Comparison of ENCODE assay signal across 8 cellular contexts in genomic region chr12:112121780-112122565, GRCh38. TPM values are rescaled to one million over a fixed set of nuclear protein-coding genes. Genes with fewer than 3 reads are reported as not detected.
DNase-seq lines count a peak whose midpoint lies in the region; ATAC-seq and TF ChIP-seq lines count a peak whose summit lies in the region.

No MANE protein-coding gene starts in this region.

- no peaks in the 10 kb centered on the region for H3K9me3 ChIP-seq in MM.1S (replicated peaks; ENCODE audit: insufficient read depth, low read length)

- peak overlapping the region in 1 of 2 donors; percentile 60 for H3K27ac Mint-ChIP-seq in activated naive CD4-positive, alpha-beta T cell treated with anti-CD3 and anti-CD28 coated beads, Interleukin-2, amount 50 U/mL, for 72 hours

- H3K9me3 Mint-ChIP-seq in activated naive CD4-positive, alpha-beta T cell treated with anti-CD3 and anti-CD28 coated beads, Interleukin-2, amount 50 U/mL, for 72 hours: no peaks in the 10 kb centered on the region

- TF ChIP-seq CTCF in brain microvascular endothelial cell (IDR thresholded peaks at IDR 0.05; ENCODE audit: low read depth, low read length, missing control alignments): no peak
- TF ChIP-seq CTCF in MM.1S (IDR thresholded peaks at IDR 0.05; ENCODE audit: low read length): no peak

- no peak overlapping the region for H2AFZ ChIP-seq in MM.1S (ENCODE audit: low read length)

- H3K27ac ChIP-seq in brain microvascular endothelial cell (peak overlapping the region; percentile 3), substantia nigra (ENCODE audit: low read depth, low read length, poor library complexity, severe bottlenecking) (peak overlapping the region; percentile 30), MM.1S (ENCODE audit: low read length) (no peak overlapping the region)

- ATAC-seq in activated naive CD4-positive, alpha-beta T cell treated with anti-CD3 and anti-CD28 coated beads, Interleukin-2, amount 50 U/mL, for 72 hours: no peak

- no peak overlapping the region for H3K4me2 ChIP-seq in MM.1S (ENCODE audit: low read depth, low read length)

- no peaks in the 10 kb centered on the region for H4K20me1 ChIP-seq in MM.1S (ENCODE audit: insufficient read depth, low read length)

- no peaks in the 10 kb centered on the region for H3K9me2 ChIP-seq in MM.1S (replicated peaks; ENCODE audit: insufficient read depth, low read length)

- peaks cover 8% of the 10 kb centered on the region for H3K79me2 ChIP-seq in MM.1S (ENCODE audit: low read length)

- H3K27me3 ChIP-seq in brain microvascular endothelial cell (replicated peaks) (no peaks in the 10 kb centered on the region), MM.1S (replicated peaks; ENCODE audit: insufficient read depth, low read length) (no peaks in the 10 kb centered on the region)

- no peaks in the 10 kb centered on the region for H3F3A ChIP-seq in MM.1S (ENCODE audit: insufficient read depth, low read length)

- no peak overlapping the region for H3K9ac ChIP-seq in MM.1S (ENCODE audit: low read length)

- in situ Hi-C loops in brain microvascular endothelial cell (cut with HindIII; ENCODE audit: low pct_ligation_motif_present, low sequenced_read_pairs): no loop called here

- H3K4me3 ChIP-seq in brain microvascular endothelial cell (ENCODE audit: low read depth, low read length): no peak overlapping the region
- H3K4me3 ChIP-seq in MM.1S (ENCODE audit: low read length): no peak overlapping the region

- H3K4me1 ChIP-seq in MM.1S (ENCODE audit: low read length): no peaks in the 10 kb centered on the region; the same call in 1 of the 2 replicates

- peaks cover 8 to 10% of the 10 kb centered on the region in 2 donors for H3K36me3 Mint-ChIP-seq in activated naive CD4-positive, alpha-beta T cell treated with anti-CD3 and anti-CD28 coated beads, Interleukin-2, amount 50 U/mL, for 72 hours

- DNase-seq in HK-2 (ENCODE audit: unreplicated experiment): peak; percentile 25
- peak; percentile 43 for DNase-seq in brain microvascular endothelial cell
- DNase-seq in islet precursor cell: peak; percentile 66
- peak in 22 of 49 donors; percentile 0 to 71 (median 15) for DNase-seq in substantia nigra (lab: John Stamatoyannopoulos, UW)
- no peak for DNase-seq in MM.1S
- no peak for DNase-seq in HUDEP-2 (lab: John Stamatoyannopoulos, UW; ENCODE audit: unreplicated experiment in 76 of 76)
- no peak for DNase-seq in activated naive CD4-positive, alpha-beta T cell treated with anti-CD3 and anti-CD28 coated beads, Interleukin-2, amount 50 U/mL, for 72 hours (ENCODE audit: low spot score in 2 of 2)
- no peak for DNase-seq in NCI-H748 (lab: John Stamatoyannopoulos, UW; ENCODE audit: unreplicated experiment)

- H3K36me3 ChIP-seq in brain microvascular endothelial cell (replicated peaks) (no peaks in the 10 kb centered on the region), MM.1S (replicated peaks; ENCODE audit: insufficient read depth, low read length) (no peaks in the 10 kb centered on the region)

RNA-seq across cellular contexts. Expression of gene TRAFD1, which starts 3.4 kb away (rescaled TPM):
- 10 to 100 TPM; 59.6 to 74.3 TPM for total RNA-seq in activated naive CD4-positive, alpha-beta T cell treated with anti-CD3 and anti-CD28 coated beads, Interleukin-2, amount 50 U/mL, for 72 hours

RNA-seq across cellular contexts. Expression of gene NAA25, which starts 13.4 kb away (rescaled TPM):
- 10 to 100 TPM; 61.2 to 63.5 TPM for total RNA-seq in activated naive CD4-positive, alpha-beta T cell treated with anti-CD3 and anti-CD28 coated beads, Interleukin-2, amount 50 U/mL, for 72 hours

Comparison
In these comparisons a context has a peak if more than half of its experiments do, and no peak if none do; other contexts are left out.
1. DNase-seq: peak in HK-2 (single experiment), brain microvascular endothelial cell (single experiment) and islet precursor cell (single experiment); none in MM.1S (single experiment), HUDEP-2 (0 of 76), activated naive CD4-positive, alpha-beta T cell treated with anti-CD3 and anti-CD28 coated beads, Interleukin-2, amount 50 U/mL, for 72 hours (0 of 2) and NCI-H748 (single experiment).